19 cellular contexts compared by ENCODE assay signal in genomic region chr5:16994576-16994975, GRCh38. TPM values are rescaled to one million over a fixed set of nuclear protein-coding genes. Genes with fewer than 3 reads are reported as not detected.
DNase-seq lines count a peak whose midpoint lies in the region; TF ChIP-seq lines count a peak whose summit lies in the region.
"Had no signal": no experiment of that assay in that cellular context is flagged by ENCODE, and none has a peak within 500 bp of the region (broad histone marks: within the 10 kb centered on the region; RNA-seq: fewer than 3 reads in every experiment).

No MANE protein-coding gene starts in this region.

- WGBS in mammary epithelial cell (ENCODE audit: low coverage, missing lambda C conversion rate) = 7% methylated on average over 3 of the region's 3 CpGs
- 19% methylated on average over 3 of the region's 3 CpGs for WGBS in mesenchymal stem cell
- 22 to 23% methylated on average over 3 of the region's 3 CpGs for WGBS in thyroid gland, 2 donors

- H3K4me3 Mint-ChIP-seq in MCF 10A (ENCODE audit: unreplicated experiment) (no peak overlapping the region), progenitor cell of endocrine pancreas (ENCODE audit: low read depth) (no peak overlapping the region)

- H2BK120ac ChIP-seq in mesenchymal stem cell (ENCODE audit: low read depth, low read length) = peak overlapping the region; percentile 73

- H4K20me1 ChIP-seq in mammary epithelial cell (ENCODE audit: insufficient read depth, low read length) = no peaks in the 10 kb centered on the region

- no peaks in the 10 kb centered on the region for H3K9me3 ChIP-seq in mammary epithelial cell (replicated peaks; ENCODE audit: insufficient read depth, low read length)
- H3K9me3 ChIP-seq in mesenchymal stem cell (ENCODE audit: control insufficient read depth, low read length) = no peaks in the 10 kb centered on the region
- H3K9me3 ChIP-seq in thyroid gland = no peaks in the 10 kb centered on the region
- no peaks in the 10 kb centered on the region for H3K9me3 ChIP-seq in tibial artery
- H3K9me3 ChIP-seq in effector memory CD4-positive, alpha-beta T cell (ENCODE audit: control insufficient read depth, low read length) = no peaks in the 10 kb centered on the region
- H3K9me3 ChIP-seq: ovary, spleen had no signal

- no peak for TF ChIP-seq CTCF in mammary epithelial cell (conservative IDR thresholded peaks at IDR 0.05 in 1 of 2, IDR thresholded peaks at IDR 0.05 in 1 of 2; ENCODE audit: extremely low read depth in 1 of 2, insufficient read depth in 1 of 2, low read depth in 1 of 2, low read length in 2 of 2)
- no peak for TF ChIP-seq CTCF in MCF 10A (IDR thresholded peaks at IDR 0.05; ENCODE audit: unreplicated experiment)
- TF ChIP-seq CTCF in thyroid gland (IDR thresholded peaks at IDR 0.05) = no peak
- no peak for TF ChIP-seq CTCF in tibial artery (IDR thresholded peaks at IDR 0.05)
- no peak for TF ChIP-seq CTCF in progenitor cell of endocrine pancreas (IDR thresholded peaks at IDR 0.05; ENCODE audit: unreplicated experiment)

- H3K36me3 ChIP-seq in mammary epithelial cell (ENCODE audit: insufficient read depth, low read length) (no peaks in the 10 kb centered on the region), mesenchymal stem cell (ENCODE audit: control insufficient read depth in 1 of 2, insufficient read depth in 2 of 2, low read depth in 1 of 2, low read length in 2 of 2) (no peaks in the 10 kb centered on the region), thyroid gland (no peaks in the 10 kb centered on the region), tibial artery (no peaks in the 10 kb centered on the region)
- no peaks in the 10 kb centered on the region for H3K36me3 ChIP-seq in effector memory CD4-positive, alpha-beta T cell (ENCODE audit: control insufficient read depth, insufficient read depth, low read length)
- H3K36me3 ChIP-seq: ovary, spleen had no signal

- no peak overlapping the region for H2BK5ac ChIP-seq in mesenchymal stem cell (ENCODE audit: low read depth, low read length, poor library complexity, severe bottlenecking)

- in situ Hi-C loops in mammary epithelial cell (cut with MboI; ENCODE audit: low sequenced_read_pairs in 2 of 2) = no loop called here

- peak overlapping the region; percentile 54 for H3K4ac ChIP-seq in mesenchymal stem cell (ENCODE audit: low read depth in 1 of 2, low read length in 2 of 2)

- H3K27me3 Mint-ChIP-seq in MCF 10A (ENCODE audit: insufficient read depth, unreplicated experiment) (no peaks in the 10 kb centered on the region), progenitor cell of endocrine pancreas (peaks cover 3% of the 10 kb centered on the region)

- peak overlapping the region; percentile 2 for H3K9ac ChIP-seq in mammary epithelial cell (ENCODE audit: insufficient read depth, low read length)
- H3K9ac ChIP-seq in mesenchymal stem cell (ENCODE audit: low read length) = no peak overlapping the region

- no peak overlapping the region for H2AK5ac ChIP-seq in mesenchymal stem cell (ENCODE audit: low read length, severe bottlenecking)

- H4K91ac ChIP-seq in mesenchymal stem cell (ENCODE audit: low read length) = peak overlapping the region; percentile 72

- POLR2A ChIA-PET in MCF 10A (lab: Yijun Ruan, JAX) = no interaction called here

- no peak overlapping the region for H3K27ac Mint-ChIP-seq in MCF 10A (ENCODE audit: low read depth, unreplicated experiment)
- no peak overlapping the region for H3K27ac Mint-ChIP-seq in progenitor cell of endocrine pancreas
- H3K27ac Mint-ChIP-seq: activated T-helper 2 cell treated with anti-CD3 and anti-CD28 coated beads, Interferon-gamma antibody, Interleukin-2, Interleukin-4, amounts not matched to agents 10 μg/mL and 5 μg/mL and 100 μg/mL, durations not matched to agents 14 hours and 24 hours and 36 hours had no signal

- H3K9me3 Mint-ChIP-seq in MCF 10A (ENCODE audit: unreplicated experiment) (no peaks in the 10 kb centered on the region), progenitor cell of endocrine pancreas (ENCODE audit: low read depth) (peaks cover 2% of the 10 kb centered on the region)
- H3K9me3 Mint-ChIP-seq: activated T-helper 2 cell treated with anti-CD3 and anti-CD28 coated beads, Interferon-gamma antibody, Interleukin-2, Interleukin-4, amounts not matched to agents 10 μg/mL and 5 μg/mL and 100 μg/mL, durations not matched to agents 14 hours and 24 hours and 36 hours had no signal

- no peaks in the 10 kb centered on the region for H3K27me3 ChIP-seq in mammary epithelial cell (ENCODE audit: insufficient read depth, low read length)
- H3K27me3 ChIP-seq in mesenchymal stem cell (ENCODE audit: control insufficient read depth in 1 of 2, insufficient read depth in 1 of 2, low read length in 2 of 2) = no peaks in the 10 kb centered on the region
- no peaks in the 10 kb centered on the region for H3K27me3 ChIP-seq in thyroid gland
- no peaks in the 10 kb centered on the region for H3K27me3 ChIP-seq in tibial artery
- H3K27me3 ChIP-seq in effector memory CD4-positive, alpha-beta T cell (replicated peaks; ENCODE audit: control insufficient read depth, insufficient read depth, low read length, poor library complexity, severe bottlenecking) = no peaks in the 10 kb centered on the region
- H3K27me3 ChIP-seq: ovary, spleen had no signal

- no peak overlapping the region for H3K4me3 ChIP-seq in mammary epithelial cell (replicated peaks in 1 of 3; ENCODE audit: insufficient read depth in 1 of 3, low read depth in 2 of 3, low read length in 3 of 3)
- H3K4me3 ChIP-seq in mesenchymal stem cell (ENCODE audit: insufficient read depth in 1 of 2, low read depth in 1 of 2, low read length in 2 of 2) = no peak overlapping the region
- H3K4me3 ChIP-seq in thyroid gland (replicated peaks in 1 of 3) = no peak overlapping the region
- no peak overlapping the region for H3K4me3 ChIP-seq in tibial artery
- no peak overlapping the region for H3K4me3 ChIP-seq in effector memory CD4-positive, alpha-beta T cell (ENCODE audit: insufficient read depth, low read depth, low read length, poor library complexity, severe bottlenecking)
- H3K4me3 ChIP-seq: ovary, spleen had no signal

- peak in 1 of 2 donors; percentile 40 for TF ChIP-seq POLR2A in thyroid gland (IDR thresholded peaks at IDR 0.05)

- intact Hi-C loops in mammary epithelial cell (cut with micrococcal nuclease) (no loop called here), MCF 10A (cut with micrococcal nuclease) (no loop called here), thyroid gland (cut with DNase I) (no loop called here), tibial artery (cut with DNase I; ENCODE audit: low total_unique reads) (no loop called here)

- DNase-seq in mammary epithelial cell (no peak), MCF 10A (ENCODE audit: unreplicated experiment) (no peak), dermis blood vessel endothelial cell (peak; percentile 27), mesenchymal stem cell (no peak), thyroid gland (peak; percentile 76 to 77), tibial artery (no peak), progenitor cell of endocrine pancreas (ENCODE audit: low spot score, unreplicated experiment) (no peak)
- no peak for DNase-seq in effector memory CD4-positive, alpha-beta T cell
- DNase-seq: activated CD4-positive, CD25-positive, alpha-beta regulatory T cell; cerebellar nuclear complex; DMS79; KBM-7; NCI-H1092; ovary; spleen; T-helper 2 cell had no signal

- H4K8ac ChIP-seq in mesenchymal stem cell (ENCODE audit: low read length) = peak overlapping the region; percentile 90

- peak overlapping the region; percentile 89 for H2AFZ ChIP-seq in mammary epithelial cell (ENCODE audit: low read depth, low read length)
- H2AFZ ChIP-seq in mesenchymal stem cell (ENCODE audit: low read depth, low read length) = peak overlapping the region; percentile 76

- H3K27ac ChIP-seq in mammary epithelial cell (ENCODE audit: insufficient read depth, low read depth, low read length) (no peak overlapping the region), mesenchymal stem cell (ENCODE audit: low read length, poor library complexity, severe bottlenecking) (no peak overlapping the region), thyroid gland (peak overlapping the region; percentile 73 to 90 (median 77)), tibial artery (no peak overlapping the region)
- no peak overlapping the region for H3K27ac ChIP-seq in effector memory CD4-positive, alpha-beta T cell (ENCODE audit: insufficient read depth, low read length, poor library complexity, severe bottlenecking)
- H3K27ac ChIP-seq: C4-2B, HL-60, ovary, spleen had no signal

- H3K4me1 ChIP-seq in mammary epithelial cell (ENCODE audit: insufficient read depth, low read length) (peaks cover 15% of the 10 kb centered on the region), mesenchymal stem cell (ENCODE audit: control insufficient read depth, insufficient read depth, low read depth, low read length) (peaks cover 4% of the 10 kb centered on the region), thyroid gland (peaks cover 14 to 24% of the 10 kb centered on the region in 2 donors), tibial artery (peaks cover 0 to 6% (median 2%) of the 10 kb centered on the region in 4 donors)
- no peaks in the 10 kb centered on the region for H3K4me1 ChIP-seq in effector memory CD4-positive, alpha-beta T cell (ENCODE audit: control insufficient read depth, insufficient read depth, low read length, poor library complexity, severe bottlenecking)

- peak overlapping the region; percentile 63 to 92 for H2BK12ac ChIP-seq in mesenchymal stem cell (ENCODE audit: low read length in 2 of 2)

- peak overlapping the region; percentile 21 for H3K4me2 ChIP-seq in mammary epithelial cell (ENCODE audit: insufficient read depth, low read depth, low read length)
- no peak overlapping the region for H3K4me2 ChIP-seq in mesenchymal stem cell (ENCODE audit: low read length, poor library complexity, severe bottlenecking)

- H3K79me1 ChIP-seq in mesenchymal stem cell (replicated peaks; ENCODE audit: low read length, poor library complexity, severe bottlenecking) = no peaks in the 10 kb centered on the region

- H3K18ac ChIP-seq in mesenchymal stem cell (ENCODE audit: low read depth in 1 of 2, low read length in 2 of 2) = peak overlapping the region; percentile 86 to 95

- no peak overlapping the region for H3K23ac ChIP-seq in mesenchymal stem cell (ENCODE audit: low read length in 2 of 2)

- H2BK15ac ChIP-seq in mesenchymal stem cell (ENCODE audit: low read depth, poor library complexity, severe bottlenecking) = peak overlapping the region; percentile 68

- BruUV-seq in mammary epithelial cell (replicated peaks; lab: Mats Ljungman, UMichigan) (no TSS peak), MCF 10A (replicated peaks; lab: Mats Ljungman, UMichigan) (no TSS peak)

- dilution Hi-C loops in mammary epithelial cell (cut with HindIII; ENCODE audit: low sequenced_read_pairs) = no loop called here

- CTCF ChIA-PET in mammary epithelial cell (lab: Charles Lee; ENCODE audit: low non-redundant PET) (no interaction called here), MCF 10A (lab: Yijun Ruan, JAX) (interaction anchor here (0.5 kb wide), 1 partner anchor 63 kb away, joined by 3 read pairs; no protein-coding TSS in a partner anchor)

- H3K79me2 ChIP-seq in mammary epithelial cell (ENCODE audit: insufficient read depth, low read length) = no peaks in the 10 kb centered on the region

- H3K36me3 Mint-ChIP-seq in MCF 10A (ENCODE audit: insufficient read depth, unreplicated experiment) = no peaks in the 10 kb centered on the region
- H3K36me3 Mint-ChIP-seq in progenitor cell of endocrine pancreas (ENCODE audit: insufficient read depth) = no peaks in the 10 kb centered on the region

- no peak overlapping the region for H3K14ac ChIP-seq in mesenchymal stem cell (ENCODE audit: low read length in 2 of 2)

- H3K4me1 Mint-ChIP-seq in MCF 10A (ENCODE audit: insufficient read depth, unreplicated experiment) (peaks cover 21% of the 10 kb centered on the region), progenitor cell of endocrine pancreas (ENCODE audit: low read depth) (peaks cover 1% of the 10 kb centered on the region)

RNA-seq across cellular contexts. Expression of gene MYO10, which starts 58.5 kb away (rescaled TPM):
- total RNA-seq in mammary epithelial cell (10 to 100 TPM; 34.3 to 69.7 TPM), MCF 10A (2022) (35.7 and 36.0 TPM in 2 replicates), dermis blood vessel endothelial cell (99.8 and 140 TPM in 2 replicates), thyroid gland (10 to 100 TPM; 49.2 to 89.6 (median 71.0) TPM), progenitor cell of endocrine pancreas (81.6 and 88.0 TPM in 2 replicates)
- polyA plus RNA-seq in mammary epithelial cell = 13.1 TPM
- polyA minus RNA-seq in mammary epithelial cell = 126 TPM
- polyA plus RNA-seq in mesenchymal stem cell (2013, experiment 1 of 2) = 73.4 TPM
- 68.5 TPM for polyA plus RNA-seq in mesenchymal stem cell (2013, experiment 2 of 2)

Comparison
In these comparisons a context has a peak if more than half of its experiments do, and no peak if none do; other contexts are left out.
1. DNase-seq: peak in dermis blood vessel endothelial cell (single experiment) and thyroid gland (2 of 2); none in mammary epithelial cell (single experiment), MCF 10A (single experiment), mesenchymal stem cell (single experiment), tibial artery (0 of 2), progenitor cell of endocrine pancreas (single experiment) and effector memory CD4-positive, alpha-beta T cell (0 of 3).
2. H3K27ac ChIP-seq: peak in thyroid gland (3 of 3); none in mammary epithelial cell (single experiment), mesenchymal stem cell (single experiment), tibial artery (0 of 2) and effector memory CD4-positive, alpha-beta T cell (single experiment).